Comparison of ENCODE assay signal across 24 cellular contexts in the genomic region with DNA sequence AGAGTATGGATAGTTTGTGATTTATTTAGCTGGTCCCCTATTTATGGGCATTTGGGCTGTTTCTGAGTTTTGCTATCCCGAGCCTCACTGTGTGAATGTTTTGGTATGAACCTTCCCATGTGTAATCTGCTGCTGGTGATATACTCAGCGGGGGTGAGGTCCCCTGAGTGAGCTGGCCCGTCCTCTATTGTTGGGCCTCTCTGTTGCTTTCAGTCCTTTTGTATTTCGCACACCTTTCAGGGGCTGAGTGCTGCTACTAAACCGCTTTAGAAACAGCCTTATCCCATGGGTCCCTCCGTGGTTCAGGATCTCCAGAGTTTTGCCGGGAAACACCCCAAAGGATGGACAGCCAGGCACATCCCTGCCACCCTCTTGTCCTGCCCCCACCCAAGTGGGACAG.
"Had no signal": no experiment of that assay in that cellular context is flagged by ENCODE, and none has a peak within 500 bp of the region (broad histone marks: within the 10 kb centered on the region; RNA-seq: fewer than 3 reads in every experiment).

No MANE protein-coding gene starts in this region.

- H3K4me3 ChIP-seq: breast epithelium, esophagus muscularis mucosa, heart right ventricle, pancreas, psoas muscle, sigmoid colon, upper lobe of left lung had no signal

- DNase-seq: activated CD4-positive, alpha-beta memory T cell treated with anti-CD3 and anti-CD28 coated beads for 36 hours; activated CD4-positive, alpha-beta T cell treated with anti-CD3 and anti-CD28 coated beads, Interleukin-2, amount 10 ng/mL, durations not matched to agents 24 days and 14 days; activated CD4-positive, CD25-positive, alpha-beta regulatory T cell treated with anti-CD3 and anti-CD28 coated beads, Interleukin-2, amount 50 U/mL, for 72 hours; activated CD8-positive, alpha-beta memory T cell treated with anti-CD3 and anti-CD28 coated beads, Interleukin-2, amount 50 U/mL, for 48 hours; activated gamma-delta T cell treated with Interleukin-2 at 50 U/mL for 16 hours; activated naive CD8-positive, alpha-beta T cell treated with anti-CD3 and anti-CD28 coated beads, Interleukin-2, amount 50 U/mL, for 24 hours; activated T-cell treated with anti-CD3 and anti-CD28 coated beads, Interleukin-2, amount 50 U/mL, for 24 hours; central memory CD4-positive, alpha-beta T cell; foreskin keratinocyte; heart right ventricle; pancreas; psoas muscle; sigmoid colon; small intestine; stimulated activated CD4-positive, alpha-beta T cell treated with anti-CD3 and anti-CD28 coated beads, Interleukin-4, amount 100 ng/mL, for 24 hours; T-helper 17 cell; T1000; upper lobe of left lung; WERI-Rb-1 had no signal

- H3K4me1 ChIP-seq: breast epithelium, foreskin keratinocyte, pancreas, psoas muscle, sigmoid colon, upper lobe of left lung had no signal

- ATAC-seq: activated naive CD8-positive, alpha-beta T cell treated with anti-CD3 and anti-CD28 coated beads, Interleukin-2, amount 50 U/mL, for 24 hours; foreskin keratinocyte; heart right ventricle; naive thymus-derived CD8-positive, alpha-beta T cell; pancreas; psoas muscle; stimulated activated effector memory CD8-positive, alpha-beta T cell treated with anti-CD3 and anti-CD28 coated beads, Interleukin-12 subunit alpha, Interleukin-12 subunit beta, amount 100 ng/mL, for 72 hours; T-helper 17 cell had no signal

- H3K36me3 ChIP-seq: breast epithelium, esophagus muscularis mucosa, heart right ventricle, neutrophil, pancreas, sigmoid colon, upper lobe of left lung, WERI-Rb-1 had no signal

- H3K9me3 ChIP-seq: breast epithelium, esophagus muscularis mucosa, heart right ventricle, neutrophil, pancreas, psoas muscle, sigmoid colon, upper lobe of left lung had no signal

- H3K27me3 ChIP-seq: pancreas, upper lobe of left lung had no signal

- H3K27ac ChIP-seq: breast epithelium, esophagus muscularis mucosa, foreskin keratinocyte, heart right ventricle, neutrophil, pancreas, psoas muscle, sigmoid colon, upper lobe of left lung, WERI-Rb-1 had no signal
